Comparison of ENCODE assay signal across 14 cellular contexts in the genomic region with DNA sequence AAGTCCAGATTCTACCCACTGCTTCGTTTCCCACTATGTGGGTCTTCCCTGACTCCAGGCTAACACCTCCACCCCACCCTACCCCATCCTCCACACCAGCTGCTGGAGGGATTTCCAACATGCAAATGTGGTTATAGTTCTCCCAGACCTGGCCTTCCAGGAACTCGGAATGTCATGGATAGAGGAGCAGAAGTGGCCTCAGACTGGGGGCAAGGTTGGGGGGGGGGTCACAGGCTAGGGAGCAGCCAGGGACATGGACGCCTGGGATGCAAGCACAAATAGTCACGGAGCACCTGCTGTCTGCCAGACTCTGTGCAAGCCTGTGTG. TPM values are rescaled to one million over a fixed set of nuclear protein-coding genes. Genes with fewer than 3 reads are reported as not detected.
DNase-seq lines count a peak whose midpoint lies in the region; ATAC-seq and TF ChIP-seq lines count a peak whose summit lies in the region.
"Had no signal": no experiment of that assay in that cellular context is flagged by ENCODE, and none has a peak within 500 bp of the region (broad histone marks: within the 10 kb centered on the region; RNA-seq: fewer than 3 reads in every experiment).

No MANE protein-coding gene starts in this region.

- H3K9ac ChIP-seq in muscle layer of colon (ENCODE audit: low read length), result peak overlapping the region; percentile 10

- peak overlapping the region; percentile 83 for H3K27ac Mint-ChIP-seq in activated naive CD8-positive, alpha-beta T cell

- no peak for TF ChIP-seq CTCF in right atrium auricular region (IDR thresholded peaks at IDR 0.05)

- no peaks in the 10 kb centered on the region for H3K9me3 ChIP-seq in right atrium auricular region
- H3K9me3 ChIP-seq in muscle layer of colon (ENCODE audit: low read length), result no peaks in the 10 kb centered on the region
- H3K9me3 ChIP-seq: gastrocnemius medialis had no signal

- DNase-seq in right atrium auricular region (ENCODE audit: low spot score), result no peak
- no peak for DNase-seq in left ventricle myocardium superior
- no peak for DNase-seq in GM19240 (ENCODE audit: insufficient read length, low spot score)
- DNase-seq: brain microvascular endothelial cell; DND-41; gastrocnemius medialis; midbrain; stimulated activated CD4-positive, alpha-beta T cell treated with anti-CD3 and anti-CD28 coated beads, Interleukin-1b, Interleukin-23, amount 100 ng/mL, for 48 hours had no signal

- H3K27me3 ChIP-seq in right atrium auricular region (no peaks in the 10 kb centered on the region), muscle layer of colon (ENCODE audit: control insufficient read depth in 1 of 2, insufficient read depth in 2 of 2, low read length in 2 of 2) (no peaks in the 10 kb centered on the region)
- H3K27me3 ChIP-seq: brain microvascular endothelial cell, gastrocnemius medialis had no signal

- H3K36me3 ChIP-seq in right atrium auricular region, result no peaks in the 10 kb centered on the region
- no peaks in the 10 kb centered on the region for H3K36me3 ChIP-seq in muscle layer of colon (ENCODE audit: insufficient read depth, low read length)
- H3K36me3 ChIP-seq: brain microvascular endothelial cell, gastrocnemius medialis had no signal

- H3K4me3 Mint-ChIP-seq in activated naive CD8-positive, alpha-beta T cell, result peak overlapping the region; percentile 87

- intact Hi-C loops in left ventricle myocardium superior (cut with micrococcal nuclease), result no loop called here

- H3K27ac ChIP-seq in right atrium auricular region (peak overlapping the region; percentile 74 to 85), muscle layer of colon (ENCODE audit: low read depth, low read length) (peak overlapping the region; percentile 85)

- H3K36me3 Mint-ChIP-seq in activated naive CD8-positive, alpha-beta T cell, result no peaks in the 10 kb centered on the region

- peaks cover 48% of the 10 kb centered on the region for H3K4me1 Mint-ChIP-seq in activated naive CD8-positive, alpha-beta T cell (ENCODE audit: low read depth)

- H3K9me3 Mint-ChIP-seq in activated naive CD8-positive, alpha-beta T cell (ENCODE audit: low read depth), result no peaks in the 10 kb centered on the region

- ATAC-seq in left ventricle myocardium superior, result no peak
- no peak for ATAC-seq in HG02763 (IDR thresholded peaks at IDR 0.05; ENCODE audit: unreplicated experiment)
- ATAC-seq in GM21529 (IDR thresholded peaks at IDR 0.05; ENCODE audit: unreplicated experiment), result no peak
- no peak for ATAC-seq in HG02870 (IDR thresholded peaks at IDR 0.05; ENCODE audit: unreplicated experiment)
- ATAC-seq: activated CD4-positive, CD25-positive, alpha-beta regulatory T cell treated with anti-CD3 and anti-CD28 coated beads, Interleukin-2, amount 50 U/mL, for 24 hours; gastrocnemius medialis had no signal

- no peaks in the 10 kb centered on the region for H3K27me3 Mint-ChIP-seq in activated naive CD8-positive, alpha-beta T cell

- peaks cover 0 to 89% of the 10 kb centered on the region in 2 donors for H3K4me1 ChIP-seq in right atrium auricular region
- H3K4me1 ChIP-seq in muscle layer of colon (ENCODE audit: insufficient read depth, low read length), result peaks cover 62% of the 10 kb centered on the region

- H3K4me3 ChIP-seq in right atrium auricular region (no peak overlapping the region), muscle layer of colon (ENCODE audit: low read depth in 1 of 2, low read length in 2 of 2) (peak overlapping the region in 1 of 2 donors; percentile 12)
- H3K4me3 ChIP-seq: gastrocnemius medialis had no signal

RNA-seq across cellular contexts. Expression of a gene that starts 2.0 kb away (rescaled TPM):
- total RNA-seq in right atrium auricular region, result 1 to 10 TPM; 3.0 to 3.2 TPM
- total RNA-seq in left ventricle myocardium superior, result 3.4 TPM

RNA-seq across cellular contexts. Expression of a gene that starts 25.4 kb away (rescaled TPM):
- total RNA-seq in right atrium auricular region (1 to 10 TPM in 1 of 2 donors, under 1 TPM in 1; 0.85 to 2.8 TPM), left ventricle myocardium superior (0.17 TPM)

RNA-seq across cellular contexts. Expression of a gene that starts 44.8 kb away (rescaled TPM):
- total RNA-seq in right atrium auricular region (10 to 100 TPM; 15.2 to 21.4 TPM), left ventricle myocardium superior (17.8 TPM)
